9 cellular contexts compared by ENCODE assay signal in genomic region chr16:22358000-22358399, GRCh38. TPM values are rescaled to one million over a fixed set of nuclear protein-coding genes. Genes with fewer than 3 reads are reported as not detected.
DNase-seq lines count a peak whose midpoint lies in the region; ATAC-seq and TF ChIP-seq lines count a peak whose summit lies in the region.
"Had no signal": no experiment of that assay in that cellular context is flagged by ENCODE, and none has a peak within 500 bp of the region (broad histone marks: within the 10 kb centered on the region; RNA-seq: fewer than 3 reads in every experiment).

No MANE protein-coding gene starts in this region.

- no peak for ATAC-seq in stimulated activated naive CD8-positive, alpha-beta T cell treated with anti-CD3 and anti-CD28 coated beads, Interleukin-15, Interleukin-2, amounts not matched to agents 100 U/mL and 50 U/mL, for 24 hours
- ATAC-seq in WTC11 (no peak), GM21619 (IDR thresholded peaks at IDR 0.05; ENCODE audit: unreplicated experiment) (no peak)

- no peak for DNase-seq in stimulated activated naive CD8-positive, alpha-beta T cell treated with anti-CD3 and anti-CD28 coated beads, Interleukin-15, Interleukin-2, amounts not matched to agents 100 U/mL and 50 U/mL, for 24 hours
- DNase-seq in WTC11 (ENCODE audit: low spot score) (no peak), kidney tubule cell (ENCODE audit: low spot score) (peak; percentile 36), GM10248 (ENCODE audit: extremely low spot score) (no peak), NCI-H1930 (lab: John Stamatoyannopoulos, UW) (no peak), HuH-7.5 (ENCODE audit: low spot score) (no peak)
- DNase-seq: NCI-H2029 treated with DMSO at 0.1 percent for 48 hours had no signal

- TF ChIP-seq CTCF in WTC11 (IDR thresholded peaks at IDR 0.05) (no peak), GM10248 (IDR thresholded peaks at IDR 0.05; ENCODE audit: control extremely low read depth, extremely low read depth, low read depth, missing control alignments) (no peak)

- CTCF ChIA-PET in WTC11 (lab: Charles Lee), result interaction anchor here (0.5 kb wide), 1 partner anchor 78 kb away, joined by 3 read pairs; no protein-coding TSS in a partner anchor
- CTCF ChIA-PET in GM10248 (lab: Yijun Ruan, JAX), result interaction anchor here (0.8 to 2.4 kb wide), 5 partner anchors 9 to 58 kb away, joined by 3 to 8 read pairs (median 3); no protein-coding TSS in a partner anchor

- H3K4me3 Mint-ChIP-seq in stimulated activated naive CD8-positive, alpha-beta T cell treated with anti-CD3 and anti-CD28 coated beads, Interleukin-15, Interleukin-2, amounts not matched to agents 100 ng/mL and 50 ng/mL, for 24 hours, result peak overlapping the region; percentile 44
- no peak overlapping the region for H3K4me3 Mint-ChIP-seq in WTC11

- peak overlapping the region; percentile 77 for H3K27ac Mint-ChIP-seq in stimulated activated naive CD8-positive, alpha-beta T cell treated with anti-CD3 and anti-CD28 coated beads, Interleukin-15, Interleukin-2, amounts not matched to agents 100 ng/mL and 50 ng/mL, for 24 hours
- peak overlapping the region; percentile 95 for H3K27ac Mint-ChIP-seq in WTC11

- POLR2A ChIA-PET in WTC11 (lab: Charles Lee) (interaction anchor here (0.5 kb wide), 1 partner anchor 88 kb away, joined by 4 read pairs; no protein-coding TSS in a partner anchor), GM10248 (lab: Yijun Ruan, JAX) (no interaction called here)

- H3K4me1 Mint-ChIP-seq in stimulated activated naive CD8-positive, alpha-beta T cell treated with anti-CD3 and anti-CD28 coated beads, Interleukin-15, Interleukin-2, amounts not matched to agents 100 ng/mL and 50 ng/mL, for 24 hours (ENCODE audit: low read depth), result peaks cover 90% of the 10 kb centered on the region
- H3K4me1 Mint-ChIP-seq in WTC11, result peaks cover 44% of the 10 kb centered on the region

- no peaks in the 10 kb centered on the region for H3K27me3 Mint-ChIP-seq in stimulated activated naive CD8-positive, alpha-beta T cell treated with anti-CD3 and anti-CD28 coated beads, Interleukin-15, Interleukin-2, amounts not matched to agents 100 ng/mL and 50 ng/mL, for 24 hours
- H3K27me3 Mint-ChIP-seq in WTC11 (ENCODE audit: low read depth), result no peaks in the 10 kb centered on the region

- peaks cover 40% of the 10 kb centered on the region for H3K36me3 Mint-ChIP-seq in stimulated activated naive CD8-positive, alpha-beta T cell treated with anti-CD3 and anti-CD28 coated beads, Interleukin-15, Interleukin-2, amounts not matched to agents 100 ng/mL and 50 ng/mL, for 24 hours (ENCODE audit: low read depth)
- H3K36me3 Mint-ChIP-seq in WTC11, result peaks cover 17% of the 10 kb centered on the region

- no peaks in the 10 kb centered on the region for H3K9me3 Mint-ChIP-seq in stimulated activated naive CD8-positive, alpha-beta T cell treated with anti-CD3 and anti-CD28 coated beads, Interleukin-15, Interleukin-2, amounts not matched to agents 100 ng/mL and 50 ng/mL, for 24 hours
- H3K9me3 Mint-ChIP-seq in WTC11, result peaks cover 6% of the 10 kb centered on the region; the same call in 1 of the 2 replicates

TF ChIP-seq in WTC11, 78 proteins besides CTCF, POLR2A, EP300 and RAD21:
- TF ChIP-seq IRF2 (CRISPR knock-in tag; IDR thresholded peaks at IDR 0.05; ENCODE audit: borderline replicate concordance, low read depth), result no peak
- TF ChIP-seq MYBL2 (CRISPR knock-in tag; IDR thresholded peaks at IDR 0.05), result no peak
- TF ChIP-seq TEAD4 (CRISPR knock-in tag; IDR thresholded peaks at IDR 0.05), result no peak
- no peak for TF ChIP-seq HMGXB4 (CRISPR knock-in tag; IDR thresholded peaks at IDR 0.05)
- TF ChIP-seq IRF1 (CRISPR knock-in tag; IDR thresholded peaks at IDR 0.05), result no peak
- TF ChIP-seq FOXJ3 (CRISPR knock-in tag; IDR thresholded peaks at IDR 0.05; ENCODE audit: borderline replicate concordance), result no peak
- no peak for TF ChIP-seq CDX4 (CRISPR knock-in tag; IDR thresholded peaks at IDR 0.05; ENCODE audit: borderline replicate concordance)
- no peak for TF ChIP-seq ZNF281 (CRISPR knock-in tag; IDR thresholded peaks at IDR 0.05)
- TF ChIP-seq ATF2 (CRISPR knock-in tag; IDR thresholded peaks at IDR 0.05; ENCODE audit: borderline replicate concordance, low read depth), result no peak
- no peak for TF ChIP-seq GTF2I (CRISPR knock-in tag; conservative IDR thresholded peaks at IDR 0.05)
- TF ChIP-seq FOXP1 (CRISPR knock-in tag; IDR thresholded peaks at IDR 0.05; ENCODE audit: borderline replicate concordance), result no peak

RNA-seq across cellular contexts. Expression of gene CDR2, which starts 16.4 kb away (rescaled TPM):
- 25.4 to 40.9 TPM (median 29.1 TPM) in 3 replicates for total RNA-seq in WTC11 (2021)
